Comparison of ENCODE assay signal across 18 cellular contexts in the genomic region with DNA sequence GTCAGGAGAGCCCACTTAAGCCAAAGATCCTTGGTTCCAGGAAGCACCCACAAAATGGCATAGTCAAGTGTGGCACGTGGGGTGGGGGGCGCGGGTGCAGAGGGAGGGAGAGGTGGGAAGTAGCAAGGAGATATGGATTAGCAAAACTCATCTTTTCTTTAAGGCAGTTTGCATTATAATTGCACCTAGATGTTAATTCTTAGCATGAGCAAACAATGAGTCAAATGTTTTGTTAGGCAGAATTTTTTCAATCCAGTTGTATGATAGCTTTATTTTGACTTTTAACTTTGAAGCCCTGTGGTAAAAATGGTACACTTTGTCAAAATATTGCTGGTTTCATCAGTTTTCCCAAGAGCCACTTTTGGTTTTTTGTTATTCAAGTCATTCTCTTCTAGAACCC.
"Had no signal": no experiment of that assay in that cellular context is flagged by ENCODE, and none has a peak within 500 bp of the region (broad histone marks: within the 10 kb centered on the region; RNA-seq: fewer than 3 reads in every experiment).

No MANE protein-coding gene starts in this region.

- H3K9me3 ChIP-seq: colonic mucosa, heart left ventricle, psoas muscle, stomach, thoracic aorta, transverse colon had no signal

- DNase-seq: colonic mucosa; dermis blood vessel endothelial cell; heart left ventricle; kidney glomerular epithelial cell; mammary epithelial cell; naive thymus-derived CD4-positive, alpha-beta T cell; nephron progenitor cell; psoas muscle; retina; stimulated activated CD4-positive, alpha-beta T cell treated with anti-CD3 and anti-CD28 coated beads, Interleukin-2, amount 100 ng/mL, for 24 hours; stimulated activated CD4-positive, alpha-beta T cell treated with anti-CD3 and anti-CD28 coated beads, Interleukin-4, amount 100 ng/mL, for 4 hours; stimulated activated naive CD4-positive, alpha-beta T cell; stomach; substantia nigra; transverse colon had no signal

- H3K4me3 ChIP-seq: colonic mucosa, heart left ventricle, psoas muscle, skin epidermis, stomach, thoracic aorta, transverse colon had no signal

- H3K27me3 Mint-ChIP-seq: naive thymus-derived CD4-positive, alpha-beta T cell had no signal

- H3K4me3 Mint-ChIP-seq: naive thymus-derived CD4-positive, alpha-beta T cell; nephron progenitor cell had no signal

- H3K27ac Mint-ChIP-seq: nephron progenitor cell had no signal

- H3K27me3 ChIP-seq: colonic mucosa, heart left ventricle, stomach, transverse colon had no signal

- ATAC-seq: heart left ventricle; naive thymus-derived CD4-positive, alpha-beta T cell; psoas muscle; sciatic nerve had no signal

- H3K4me1 Mint-ChIP-seq: nephron progenitor cell had no signal

- H3K9me3 Mint-ChIP-seq: naive thymus-derived CD4-positive, alpha-beta T cell; nephron progenitor cell had no signal

- H3K27ac ChIP-seq: colonic mucosa, heart left ventricle, psoas muscle, skin epidermis, stomach, thoracic aorta, transverse colon had no signal

- H3K4me1 ChIP-seq: colonic mucosa, heart left ventricle, psoas muscle, stomach, transverse colon had no signal

- H3K36me3 ChIP-seq: colonic mucosa had no signal
